Comparison of ENCODE assay signal across 32 cellular contexts in the genomic region with DNA sequence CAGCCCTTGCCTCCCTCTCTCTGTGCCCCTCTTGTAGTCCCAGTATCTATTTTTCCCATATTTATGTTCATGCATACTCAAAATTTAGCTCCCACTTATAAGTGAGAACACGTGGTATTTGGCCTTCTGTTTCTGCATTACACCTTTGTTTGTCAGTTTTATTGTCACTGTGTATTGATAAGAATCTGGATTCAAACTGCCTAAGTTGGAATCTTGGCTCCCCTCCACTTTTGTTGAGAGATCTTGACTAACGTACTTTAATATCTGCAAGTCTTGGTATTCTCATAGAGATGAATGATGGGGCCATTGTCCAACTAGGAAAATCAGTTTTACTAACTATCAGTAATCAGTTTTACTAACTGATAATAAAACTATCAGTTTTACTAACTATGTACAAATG.
"Had no signal": no experiment of that assay in that cellular context is flagged by ENCODE, and none has a peak within 500 bp of the region (broad histone marks: within the 10 kb centered on the region; RNA-seq: fewer than 3 reads in every experiment).

No MANE protein-coding gene starts in this region.

- H3K9me3 ChIP-seq: adrenal gland, ascending aorta, body of pancreas, breast epithelium had no signal

- ATAC-seq: activated naive CD4-positive, alpha-beta T cell treated with anti-CD3 and anti-CD28 coated beads, Interleukin-2, amount 50 U/mL, for 72 hours; activated naive CD8-positive, alpha-beta T cell treated with anti-CD3 and anti-CD28 coated beads, Interleukin-2, amount 50 U/mL, for 24 hours; activated T-cell treated with anti-CD3 and anti-CD28 coated beads, Interleukin-2, amount 50 U/mL, for 4 hours; activated T-cell treated with anti-CD3 and anti-CD28 coated beads, Interleukin-2, amount 50 U/mL, for 72 hours; activated T-helper 17 cell treated with anti-CD3 and anti-CD28 coated beads, Interleukin-2, amount 50 U/mL, for 72 hours; body of pancreas had no signal

- H3K27me3 ChIP-seq: adrenal gland, ascending aorta, body of pancreas, brain microvascular endothelial cell, breast epithelium, cardiac muscle cell had no signal

- H3K4me3 ChIP-seq: adrenal gland, ascending aorta, body of pancreas, breast epithelium, cardiac muscle cell had no signal

- DNase-seq: activated effector memory CD4-positive, alpha-beta T cell treated with anti-CD3 and anti-CD28 coated beads, Interleukin-2, amount 50 U/mL, for 16 hours; activated effector memory CD4-positive, alpha-beta T cell treated with Interleukin-2 at 50 U/mL for 16 hours; activated gamma-delta T cell; activated gamma-delta T cell treated with Interleukin-2 at 50 U/mL for 16 hours; activated naive CD4-positive, alpha-beta T cell; activated naive CD4-positive, alpha-beta T cell treated with anti-CD3 and anti-CD28 coated beads for 36 hours; activated naive CD4-positive, alpha-beta T cell treated with anti-CD3 and anti-CD28 coated beads, Interleukin-2, amount 10 ng/mL, durations not matched to agents 7 days and 5 days; activated naive CD4-positive, alpha-beta T cell treated with anti-CD3 and anti-CD28 coated beads, Interleukin-2, amount 50 U/mL, for 16 hours; activated naive CD4-positive, alpha-beta T cell treated with Interleukin-2 at 50 U/mL for 16 hours; activated naive CD8-positive, alpha-beta T cell treated with anti-CD3 and anti-CD28 coated beads for 36 hours; activated naive CD8-positive, alpha-beta T cell treated with anti-CD3 and anti-CD28 coated beads, Interleukin-2, amount 10 ng/mL, durations not matched to agents 7 days and 5 days; activated naive CD8-positive, alpha-beta T cell treated with anti-CD3 and anti-CD28 coated beads, Interleukin-2, amount 50 U/mL, for 24 hours; activated T-cell treated with anti-CD3 and anti-CD28 coated beads, Interleukin-2, amount 50 U/mL, for 1 hour; activated T-cell treated with anti-CD3 and anti-CD28 coated beads, Interleukin-2, amount 50 U/mL, for 24 hours; activated T-cell treated with anti-CD3 and anti-CD28 coated beads, Interleukin-2, amount 50 U/mL, for 4 hours; activated T-cell treated with anti-CD3 and anti-CD28 coated beads, Interleukin-2, amount 50 U/mL, for 48 hours; activated T-cell treated with anti-CD3 and anti-CD28 coated beads, Interleukin-2, amount 50 U/mL, for 72 hours; adrenal gland; amniotic stem cell; amygdala; anterior cingulate cortex; aorta; body of pancreas; brain microvascular endothelial cell; caudate nucleus; central memory CD4-positive, alpha-beta T cell; cerebellar nuclear complex had no signal

- H3K27ac ChIP-seq: adrenal gland, ascending aorta, body of pancreas, brain microvascular endothelial cell, breast epithelium, cardiac muscle cell had no signal

- H3K36me3 ChIP-seq: adrenal gland, ascending aorta, brain microvascular endothelial cell, breast epithelium, cardiac muscle cell had no signal

- H3K4me1 ChIP-seq: adrenal gland, ascending aorta, body of pancreas, breast epithelium had no signal
